Comparison of ENCODE assay signal across 14 cellular contexts in genomic region chr14:57464013-57464730, GRCh38. TPM values are rescaled to one million over a fixed set of nuclear protein-coding genes. Genes with fewer than 3 reads are reported as not detected.
DNase-seq lines count a peak whose midpoint lies in the region; ATAC-seq lines count a peak whose summit lies in the region.
"Had no signal": no experiment of that assay in that cellular context is flagged by ENCODE, and none has a peak within 500 bp of the region (broad histone marks: within the 10 kb centered on the region; RNA-seq: fewer than 3 reads in every experiment).

No MANE protein-coding gene starts in this region.

- H3K36me3 Mint-ChIP-seq in natural killer cell treated with Interleukin-12 subunit alpha and Interleukin-12 subunit beta and Interleukin-15 and Interleukin-18, amount 100 ng/mL, for 72 hours = no peaks in the 10 kb centered on the region

- ATAC-seq in GM18511 (IDR thresholded peaks at IDR 0.05; ENCODE audit: unreplicated experiment) (peak; percentile 90), GM21576 (IDR thresholded peaks at IDR 0.05; ENCODE audit: unreplicated experiment) (peak; percentile 84), HG03175 (IDR thresholded peaks at IDR 0.05; ENCODE audit: unreplicated experiment) (peak; percentile 89), sciatic nerve (no peak)
- no peak for ATAC-seq in natural killer cell treated with Interleukin-12 subunit alpha and Interleukin-12 subunit beta and Interleukin-15 and Interleukin-18, amount 100 ng/mL, for 72 hours
- ATAC-seq: activated T-cell treated with anti-CD3 and anti-CD28 coated beads, Interleukin-2, amount 50 U/mL, for 72 hours; stimulated activated naive CD8-positive, alpha-beta T cell treated with anti-CD3 and anti-CD28 coated beads, Interleukin-15, amount 100 ng/mL, for 72 hours had no signal

- no peak overlapping the region for H3K27ac Mint-ChIP-seq in natural killer cell treated with Interleukin-12 subunit alpha and Interleukin-12 subunit beta and Interleukin-15 and Interleukin-18, amount 100 ng/mL, for 72 hours
- H3K27ac Mint-ChIP-seq: activated T-cell treated with anti-CD3 and anti-CD28 coated beads, Interleukin-2, amount 50 U/mL, for 72 hours; stimulated activated naive CD8-positive, alpha-beta T cell treated with anti-CD3 and anti-CD28 coated beads, Interleukin-15, amount 100 ng/mL, for 72 hours; T-helper 2 cell treated with Interferon-gamma antibody and Interleukin-4, amounts not matched to agents 5 μg/mL and 100 μg/mL, for 36 hours had no signal

- no peaks in the 10 kb centered on the region for H3K4me1 Mint-ChIP-seq in natural killer cell treated with Interleukin-12 subunit alpha and Interleukin-12 subunit beta and Interleukin-15 and Interleukin-18, amount 100 ng/mL, for 72 hours (ENCODE audit: low read depth in 2 of 2)
- H3K4me1 Mint-ChIP-seq: stimulated activated naive CD8-positive, alpha-beta T cell treated with anti-CD3 and anti-CD28 coated beads, Interleukin-15, amount 100 ng/mL, for 72 hours had no signal

- H3K27me3 Mint-ChIP-seq in natural killer cell treated with Interleukin-12 subunit alpha and Interleukin-12 subunit beta and Interleukin-15 and Interleukin-18, amount 100 ng/mL, for 72 hours = peaks cover 3 to 10% of the 10 kb centered on the region in 2 donors
- H3K27me3 Mint-ChIP-seq: stimulated activated naive CD8-positive, alpha-beta T cell treated with anti-CD3 and anti-CD28 coated beads, Interleukin-15, amount 100 ng/mL, for 72 hours had no signal

- peak; percentile 18 for DNase-seq in kidney glomerular epithelial cell (lab: John Stamatoyannopoulos, UW)
- no peak for DNase-seq in natural killer cell treated with Interleukin-12 subunit alpha and Interleukin-12 subunit beta and Interleukin-15 and Interleukin-18, amount 100 ng/mL, for 72 hours (ENCODE audit: low spot score)
- no peak for DNase-seq in sciatic nerve (ENCODE audit: low spot score)
- DNase-seq in SHP77 treated with DMSO at 0.1 percent for 48 hours (lab: John Stamatoyannopoulos, UW) = no peak
- DNase-seq in islet precursor cell = no peak
- DNase-seq: activated T-cell treated with anti-CD3 and anti-CD28 coated beads, Interleukin-2, amount 50 U/mL, for 72 hours; stimulated activated CD4-positive, alpha-beta T cell treated with anti-CD3 and anti-CD28 coated beads, Interleukin-15, amount 100 ng/mL, for 24 hours; stimulated activated naive CD8-positive, alpha-beta T cell treated with anti-CD3 and anti-CD28 coated beads, Interleukin-15, amount 100 ng/mL, for 72 hours had no signal

- peaks cover 2% of the 10 kb centered on the region for H3K9me3 Mint-ChIP-seq in natural killer cell treated with Interleukin-12 subunit alpha and Interleukin-12 subunit beta and Interleukin-15 and Interleukin-18, amount 100 ng/mL, for 72 hours
- H3K9me3 Mint-ChIP-seq: T-helper 2 cell treated with Interferon-gamma antibody and Interleukin-4, amounts not matched to agents 5 μg/mL and 100 μg/mL, for 36 hours had no signal

- H3K4me3 Mint-ChIP-seq in natural killer cell treated with Interleukin-12 subunit alpha and Interleukin-12 subunit beta and Interleukin-15 and Interleukin-18, amount 100 ng/mL, for 72 hours = no peak overlapping the region
- H3K4me3 Mint-ChIP-seq: activated T-cell treated with anti-CD3 and anti-CD28 coated beads, Interleukin-2, amount 50 U/mL, for 72 hours; stimulated activated naive CD8-positive, alpha-beta T cell treated with anti-CD3 and anti-CD28 coated beads, Interleukin-15, amount 100 ng/mL, for 72 hours; T-helper 2 cell treated with Interferon-gamma antibody and Interleukin-4, amounts not matched to agents 5 μg/mL and 100 μg/mL, for 36 hours had no signal

- intact Hi-C loops in sciatic nerve (cut with DNase I) = no loop called here

RNA-seq across cellular contexts. Expression of gene CCDC198, which starts 29.5 kb away (rescaled TPM):
- total RNA-seq in natural killer cell treated with Interleukin-12 subunit alpha and Interleukin-12 subunit beta and Interleukin-15 and Interleukin-18, amount 100 ng/mL, for 72 hours = not detected
- total RNA-seq in sciatic nerve = not detected
- total RNA-seq: activated T-cell treated with anti-CD3 and anti-CD28 coated beads, Interleukin-2, amount 50 U/mL, for 72 hours; fibroblast of villous mesenchyme; M059J had no signal

Comparison
In these comparisons a context has a peak if more than half of its experiments do, and no peak if none do; other contexts are left out.
1. ATAC-seq: peak in GM18511 (single experiment), GM21576 (single experiment) and HG03175 (single experiment); none in natural killer cell treated with Interleukin-12 subunit alpha and Interleukin-12 subunit beta and Interleukin-15 and Interleukin-18, amount 100 ng/mL, for 72 hours (0 of 2) and sciatic nerve (single experiment).